ENCODE assay signal across 14 cellular contexts in genomic region chr5:45639038-45639437, GRCh38. TPM values are rescaled to one million over a fixed set of nuclear protein-coding genes. Genes with fewer than 3 reads are reported as not detected.
DNase-seq lines count a peak whose midpoint lies in the region; ATAC-seq and TF ChIP-seq lines count a peak whose summit lies in the region.
"Had no signal": no experiment of that assay in that cellular context is flagged by ENCODE, and none has a peak within 500 bp of the region (broad histone marks: within the 10 kb centered on the region; RNA-seq: fewer than 3 reads in every experiment).

No MANE protein-coding gene starts in this region.

- peak; percentile 54 for TF ChIP-seq CTCF in BE2C (IDR thresholded peaks at IDR 0.05; ENCODE audit: low read depth, low read length)
- TF ChIP-seq CTCF in GM12873 (IDR thresholded peaks at IDR 0.05; ENCODE audit: insufficient read depth, low read depth, low read length, missing control alignments) = peak; percentile 27
- TF ChIP-seq CTCF in OCI-LY3 (IDR thresholded peaks at IDR 0.05; ENCODE audit: low read depth, low read length) = peak; percentile 58
- TF ChIP-seq CTCF in epithelial cell of esophagus (IDR thresholded peaks at IDR 0.05; ENCODE audit: insufficient read depth, low read depth, low read length, missing control alignments) = no peak
- TF ChIP-seq CTCF in tibial artery (IDR thresholded peaks at IDR 0.05) = no peak
- peak in 1 of 6 experiments; percentile 13 for TF ChIP-seq CTCF in esophagus squamous epithelium (IDR thresholded peaks at IDR 0.05)
- no peak for TF ChIP-seq CTCF in vagina (IDR thresholded peaks at IDR 0.05)

- H3K9me3 ChIP-seq in BE2C (no peaks in the 10 kb centered on the region), OCI-LY3 (ENCODE audit: insufficient read depth, low read length) (no peaks in the 10 kb centered on the region), tibial artery (no peaks in the 10 kb centered on the region), esophagus squamous epithelium (no peaks in the 10 kb centered on the region), vagina (no peaks in the 10 kb centered on the region)

- TF ChIP-seq POLR2A in esophagus squamous epithelium (IDR thresholded peaks at IDR 0.05) (no peak), vagina (IDR thresholded peaks at IDR 0.05) (no peak)

- H3K36me3 ChIP-seq in BE2C (0 out of 2 replicates have a peak, but pooled peaks cover 3% of the 10 kb centered on the region), OCI-LY3 (replicated peaks; ENCODE audit: low read depth, low read length) (no peaks in the 10 kb centered on the region), tibial artery (no peaks in the 10 kb centered on the region), esophagus squamous epithelium (no peaks in the 10 kb centered on the region), vagina (no peaks in the 10 kb centered on the region)

- intact Hi-C loops in tibial artery (cut with DNase I; ENCODE audit: low total_unique reads) (no loop called here), esophagus squamous epithelium (cut with DNase I) (no loop called here), vagina (cut with DNase I) (no loop called here)

- H3K4me1 ChIP-seq in BE2C (peaks cover 12% of the 10 kb centered on the region), OCI-LY3 (ENCODE audit: low read length) (peaks cover 22% of the 10 kb centered on the region), tibial artery (no peaks in the 10 kb centered on the region), esophagus squamous epithelium (no peaks in the 10 kb centered on the region), vagina (no peaks in the 10 kb centered on the region)

- no peaks in the 10 kb centered on the region for H4K20me1 ChIP-seq in OCI-LY3 (ENCODE audit: insufficient read depth, low read length)

- peak overlapping the region; percentile 12; the same call in 1 of the 2 replicates for H3K27ac ChIP-seq in OCI-LY3 (ENCODE audit: low read length)
- H3K27ac ChIP-seq in tibial artery = no peak overlapping the region
- H3K27ac ChIP-seq in esophagus squamous epithelium = no peak overlapping the region
- no peak overlapping the region for H3K27ac ChIP-seq in vagina

- ATAC-seq in GM21619 (IDR thresholded peaks at IDR 0.05; ENCODE audit: unreplicated experiment) = no peak
- ATAC-seq: effector memory CD8-positive, alpha-beta T cell had no signal

- H3K9ac ChIP-seq in OCI-LY3 (ENCODE audit: low read length) = peak overlapping the region; percentile 28; the same call in 1 of the 2 replicates

- H3K79me2 ChIP-seq in OCI-LY3 (ENCODE audit: low read length) = no peaks in the 10 kb centered on the region

- no peaks in the 10 kb centered on the region for H3K27me3 ChIP-seq in BE2C
- no peaks in the 10 kb centered on the region for H3K27me3 ChIP-seq in OCI-LY3 (ENCODE audit: low read depth, low read length)
- H3K27me3 ChIP-seq in tibial artery = no peaks in the 10 kb centered on the region
- H3K27me3 ChIP-seq in esophagus squamous epithelium = no peaks in the 10 kb centered on the region
- H3K27me3 ChIP-seq in vagina = no peaks in the 10 kb centered on the region

- no peak overlapping the region for H2AFZ ChIP-seq in OCI-LY3 (ENCODE audit: low read depth, low read length)

- no peak overlapping the region for H3K4me3 ChIP-seq in BE2C (ENCODE audit: low read depth, low read length)
- H3K4me3 ChIP-seq in OCI-LY3 (ENCODE audit: low read length) = no peak overlapping the region
- H3K4me3 ChIP-seq in epithelial cell of esophagus (ENCODE audit: low read length) = no peak overlapping the region
- H3K4me3 ChIP-seq in tibial artery = no peak overlapping the region
- H3K4me3 ChIP-seq in esophagus squamous epithelium = no peak overlapping the region
- H3K4me3 ChIP-seq in vagina = no peak overlapping the region

- H3K4me2 ChIP-seq in OCI-LY3 (ENCODE audit: low read length) = no peak overlapping the region

- WGBS in esophagus squamous epithelium, 2 donors = 57 to 68% methylated on average over 3 of the region's 3 CpGs

- DNase-seq in BE2C (no peak), epithelial cell of esophagus (ENCODE audit: low read depth) (peak; percentile 0), tibial artery (no peak), esophagus squamous epithelium (lab: John Stamatoyannopoulos, UW) (no peak), vagina (ENCODE audit: extremely low spot score in 2 of 2) (no peak)
- DNase-seq: activated CD4-positive, CD25-positive, alpha-beta regulatory T cell; activated naive CD4-positive, alpha-beta T cell; Calu3; effector memory CD8-positive, alpha-beta T cell had no signal

RNA-seq across cellular contexts. Expression of gene HCN1, which starts 57.1 kb away (rescaled TPM):
- polyA plus RNA-seq in BE2C (2012; ENCODE audit: insufficient read depth, insufficient read length, low read depth) = 5.1 TPM
- total RNA-seq in esophagus squamous epithelium (under 1 TPM in 1 of 4 donors, not detected in 3; 0.19 TPM), vagina (not detected)
- total RNA-seq: Calu3, NCI-H460, osteocyte had no signal

Comparison
In these comparisons a context has a peak if more than half of its experiments do, and no peak if none do; other contexts are left out.
1. CTCF ChIP-seq: peak in BE2C (single experiment), GM12873 (single experiment) and OCI-LY3 (single experiment); none in epithelial cell of esophagus (single experiment), tibial artery (0 of 2) and vagina (0 of 3).